In the genomic region with DNA sequence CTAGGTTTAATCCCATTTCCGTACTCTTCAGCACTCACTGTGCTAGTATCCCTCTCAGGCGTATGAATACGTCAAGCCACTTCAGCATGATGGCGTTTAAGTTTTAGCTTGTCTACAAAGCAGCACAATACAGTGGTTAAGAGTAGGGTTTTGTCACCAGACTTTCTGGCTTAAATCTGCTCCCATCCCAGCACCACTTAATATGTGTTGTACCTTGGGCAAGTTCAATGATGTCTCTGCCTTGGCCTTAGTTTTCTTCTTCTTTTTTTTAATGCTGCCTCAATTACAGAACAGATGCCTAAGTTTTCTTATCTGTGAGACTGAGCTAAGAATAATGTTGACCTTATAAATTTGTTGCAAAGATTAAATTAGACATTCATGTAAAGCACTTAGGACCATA, we compare ENCODE assay signal across 5 cellular contexts.
"Had no signal": no experiment of that assay in that cellular context is flagged by ENCODE, and none has a peak within 500 bp of the region (broad histone marks: within the 10 kb centered on the region; RNA-seq: fewer than 3 reads in every experiment).

No MANE protein-coding gene starts in this region.

- ATAC-seq: GM23338, K562 had no signal

- DNase-seq: HCEC 1CT, HFFc6, IMR-90 had no signal
